In genomic region chr17:57466042-57466471, GRCh38 we compare ENCODE assay signal across 16 cellular contexts.
DNase-seq lines count a peak whose midpoint lies in the region; ATAC-seq, FAIRE-seq and TF ChIP-seq lines count a peak whose summit lies in the region.
"Had no signal": no experiment of that assay in that cellular context is flagged by ENCODE, and none has a peak within 500 bp of the region (broad histone marks: within the 10 kb centered on the region; RNA-seq: fewer than 3 reads in every experiment).

No MANE protein-coding gene starts in this region.

- peaks cover 28% of the 10 kb centered on the region for H3K4me1 ChIP-seq in A549
- H3K4me1 ChIP-seq in HUES6 (ENCODE audit: control insufficient read depth, insufficient read depth, low read length): peaks cover 37% of the 10 kb centered on the region
- H3K4me1 ChIP-seq in astrocyte (ENCODE audit: insufficient read depth, low read length): peaks cover 30% of the 10 kb centered on the region
- no peaks in the 10 kb centered on the region for H3K4me1 ChIP-seq in tibial artery

- intact Hi-C loops in tibial artery (cut with DNase I; ENCODE audit: low total_unique reads): no loop called here

- TF ChIP-seq EP300 in A549 (IDR thresholded peaks at IDR 0.05): no peak

- CTCF ChIA-PET in A549 (lab: Yijun Ruan, JAX): interaction anchor here (0.9 to 1.4 kb wide), 3 partner anchors 21 to 223 kb away, joined by 3 read pairs; no protein-coding TSS in a partner anchor

- H3K9ac ChIP-seq in HUES6 (ENCODE audit: low read length): peak overlapping the region; percentile 14
- peak overlapping the region; percentile 30 for H3K9ac ChIP-seq in astrocyte (ENCODE audit: low read length)

- H4K20me1 ChIP-seq in astrocyte (ENCODE audit: insufficient read depth, low read length): no peaks in the 10 kb centered on the region

- TF ChIP-seq CTCF in A549 (IDR thresholded peaks at IDR 0.05) (no peak), astrocyte (IDR thresholded peaks at IDR 0.05; ENCODE audit: insufficient read depth, low read depth, low read length) (no peak), nephron (IDR thresholded peaks at IDR 0.05; ENCODE audit: unreplicated experiment in 3 of 3) (no peak), tibial artery (IDR thresholded peaks at IDR 0.05) (no peak)

- H3K4me3 ChIP-seq in A549 (no peak overlapping the region), HUES6 (ENCODE audit: low read depth, low read length) (0 out of 2 replicates have a peak overlapping the region, but pooled peaks have one; percentile 29), astrocyte (ENCODE audit: insufficient read depth, low read depth, low read length) (no peak overlapping the region), tibial artery (no peak overlapping the region)
- H3K4me3 ChIP-seq: adrenal gland, coronary artery had no signal

- H3K79me2 ChIP-seq in astrocyte (ENCODE audit: insufficient read depth, low read length): no peaks in the 10 kb centered on the region

- H3K9me3 Mint-ChIP-seq in astrocyte (ENCODE audit: unreplicated experiment): no peaks in the 10 kb centered on the region
- no peaks in the 10 kb centered on the region for H3K9me3 Mint-ChIP-seq in nephron

- no peak for DNase-seq in A549 (ENCODE audit: low read depth in 1 of 2, low spot score in 1 of 2)
- DNase-seq in astrocyte (ENCODE audit: low read depth): no peak
- no peak for DNase-seq in tibial artery
- DNase-seq in NCI-H524 (lab: John Stamatoyannopoulos, UW): no peak
- DNase-seq: activated CD4-positive, alpha-beta T cell treated with anti-CD3 and anti-CD28 coated beads for 1 hour; activated T-cell treated with anti-CD3 and anti-CD28 coated beads, Interleukin-2, amount 50 U/mL, for 1 hour; adrenal gland; GOT3; stimulated activated naive CD8-positive, alpha-beta T cell treated with anti-CD3 and anti-CD28 coated beads, Interleukin-15, amount 100 ng/mL, for 72 hours had no signal

- POLR2A ChIA-PET in A549 (lab: Yijun Ruan, JAX): no interaction called here

- no peak for ATAC-seq in A549
- no peak for ATAC-seq in HG02678 (IDR thresholded peaks at IDR 0.05; ENCODE audit: unreplicated experiment)
- no peak for ATAC-seq in GM21717 (IDR thresholded peaks at IDR 0.05; ENCODE audit: unreplicated experiment)
- ATAC-seq: esophagus mucosa; stimulated activated naive CD8-positive, alpha-beta T cell treated with anti-CD3 and anti-CD28 coated beads, Interleukin-15, amount 100 ng/mL, for 72 hours had no signal

- peak overlapping the region; percentile 5 to 85; a peak in 1 of 6 replicates for H3K27ac ChIP-seq in A549
- peak overlapping the region; percentile 65 for H3K27ac ChIP-seq in HUES6 (ENCODE audit: low read depth, low read length)
- peak overlapping the region; percentile 16 for H3K27ac ChIP-seq in astrocyte (ENCODE audit: low read depth, low read length)
- no peak overlapping the region for H3K27ac ChIP-seq in tibial artery
- H3K27ac ChIP-seq: coronary artery, neutrophil had no signal

- H3K36me3 Mint-ChIP-seq in astrocyte (ENCODE audit: low read depth, unreplicated experiment) (peaks cover 4% of the 10 kb centered on the region), nephron (ENCODE audit: low read depth) (peaks cover 11% of the 10 kb centered on the region)

- H3K4me2 ChIP-seq in A549 (no peak overlapping the region), astrocyte (ENCODE audit: low read length) (peak overlapping the region; percentile 6)

- H3K27me3 ChIP-seq in HUES6 (ENCODE audit: control insufficient read depth, insufficient read depth, low read length) (no peaks in the 10 kb centered on the region), astrocyte (ENCODE audit: insufficient read depth, low read length) (no peaks in the 10 kb centered on the region), tibial artery (no peaks in the 10 kb centered on the region)
- H3K27me3 ChIP-seq: adrenal gland, neutrophil had no signal

- H3K4me3 Mint-ChIP-seq in astrocyte (ENCODE audit: unreplicated experiment): no peak overlapping the region
- H3K4me3 Mint-ChIP-seq in nephron: no peak overlapping the region
- H3K4me3 Mint-ChIP-seq: stimulated activated naive CD8-positive, alpha-beta T cell treated with anti-CD3 and anti-CD28 coated beads, Interleukin-15, amount 100 ng/mL, for 72 hours had no signal

- no peak for TF ChIP-seq POLR2A in A549 (IDR thresholded peaks at IDR 0.05; ENCODE audit: low read length)

- WGBS in A549 (ENCODE audit: missing lambda C conversion rate): 87% methylated on average over 9 of the region's 9 CpGs

- H3K27me3 Mint-ChIP-seq in astrocyte (ENCODE audit: low read depth, unreplicated experiment) (no peaks in the 10 kb centered on the region), nephron (ENCODE audit: low read depth) (peaks cover 93% of the 10 kb centered on the region)
- H3K27me3 Mint-ChIP-seq: stimulated activated naive CD8-positive, alpha-beta T cell treated with anti-CD3 and anti-CD28 coated beads, Interleukin-15, amount 100 ng/mL, for 72 hours had no signal

- FAIRE-seq in A549 (lab: Jason Lieb, UNC) (no peak), astrocyte (lab: Jason Lieb, UNC) (no peak)

- no peak overlapping the region for H3K27ac Mint-ChIP-seq in astrocyte (ENCODE audit: unreplicated experiment)
- peak overlapping the region; percentile 0 to 67 (median 21) for H3K27ac Mint-ChIP-seq in nephron

- no peak overlapping the region for H2AFZ ChIP-seq in astrocyte (ENCODE audit: low read depth, low read length)

- H3K4me1 Mint-ChIP-seq in astrocyte (ENCODE audit: low read depth, unreplicated experiment): peaks cover 19% of the 10 kb centered on the region
- peaks cover 53% of the 10 kb centered on the region for H3K4me1 Mint-ChIP-seq in nephron

- no peaks in the 10 kb centered on the region for H3K9me3 ChIP-seq in A549
- no peaks in the 10 kb centered on the region for H3K9me3 ChIP-seq in HUES6 (ENCODE audit: control insufficient read depth, insufficient read depth, low read depth, low read length)
- H3K9me3 ChIP-seq in astrocyte (ENCODE audit: insufficient read depth, low read depth, low read length): no peaks in the 10 kb centered on the region
- H3K9me3 ChIP-seq in tibial artery: no peaks in the 10 kb centered on the region
- H3K9me3 ChIP-seq: adrenal gland, neutrophil had no signal

- no peak for TF ChIP-seq RAD21 in A549 (conservative IDR thresholded peaks at IDR 0.05 in 1 of 2, IDR thresholded peaks at IDR 0.05 in 1 of 2)

- H3K36me3 ChIP-seq in HUES6 (ENCODE audit: control insufficient read depth, insufficient read depth, low read length) (no peaks in the 10 kb centered on the region), astrocyte (ENCODE audit: insufficient read depth, low read length) (no peaks in the 10 kb centered on the region), tibial artery (no peaks in the 10 kb centered on the region)
- H3K36me3 ChIP-seq: adrenal gland, neutrophil had no signal

TF ChIP-seq in A549, 52 proteins besides CTCF, POLR2A, EP300 and RAD21:
- TF ChIP-seq FOSB (CRISPR knock-in tag; IDR thresholded peaks at IDR 0.05) (no peak), FOSL2 (IDR thresholded peaks at IDR 0.05) (no peak), FOSL2 (CRISPR knock-in tag; IDR thresholded peaks at IDR 0.05) (no peak), ESRRA (IDR thresholded peaks at IDR 0.05; ENCODE audit: borderline replicate concordance, low read length) (no peak), CHD2 (IDR thresholded peaks at IDR 0.05; ENCODE audit: low read length, partially characterized antibody) (no peak), MAFK (IDR thresholded peaks at IDR 0.05; ENCODE audit: partially characterized antibody) (no peak), BCL3 (IDR thresholded peaks at IDR 0.05) (no peak)

Comparison
In these comparisons a context has a peak if more than half of its experiments do, and no peak if none do; other contexts are left out.
1. H3K27ac ChIP-seq: peak in A549 (2 of 2), HUES6 (single experiment) and astrocyte (single experiment); none in tibial artery (0 of 2).